ENCODE assay signal across 8 cellular contexts in genomic region chr2:76385943-76386342, GRCh38.
"Had no signal": no experiment of that assay in that cellular context is flagged by ENCODE, and none has a peak within 500 bp of the region (broad histone marks: within the 10 kb centered on the region; RNA-seq: fewer than 3 reads in every experiment).

No MANE protein-coding gene starts in this region.

- DNase-seq: GOT3, H7, HFFc6 had no signal

- H3K27me3 Mint-ChIP-seq: IgD-negative memory B cell had no signal

- H3K4me1 Mint-ChIP-seq: IgD-negative memory B cell had no signal

- H3K4me1 ChIP-seq: HAP-1 had no signal

- H3K27ac ChIP-seq: HL-60 had no signal

- H3K4me3 Mint-ChIP-seq: HFFc6, IgD-negative memory B cell had no signal

- H3K4me3 ChIP-seq: HAP-1 had no signal

- H3K9me3 ChIP-seq: HAP-1 had no signal

- H3K36me3 ChIP-seq: HAP-1 had no signal

- H3K36me3 Mint-ChIP-seq: IgD-negative memory B cell had no signal

- H3K27ac Mint-ChIP-seq: HFFc6, IgD-negative memory B cell had no signal

- ATAC-seq: HCT116, HepG2 had no signal
